In the genomic region with DNA sequence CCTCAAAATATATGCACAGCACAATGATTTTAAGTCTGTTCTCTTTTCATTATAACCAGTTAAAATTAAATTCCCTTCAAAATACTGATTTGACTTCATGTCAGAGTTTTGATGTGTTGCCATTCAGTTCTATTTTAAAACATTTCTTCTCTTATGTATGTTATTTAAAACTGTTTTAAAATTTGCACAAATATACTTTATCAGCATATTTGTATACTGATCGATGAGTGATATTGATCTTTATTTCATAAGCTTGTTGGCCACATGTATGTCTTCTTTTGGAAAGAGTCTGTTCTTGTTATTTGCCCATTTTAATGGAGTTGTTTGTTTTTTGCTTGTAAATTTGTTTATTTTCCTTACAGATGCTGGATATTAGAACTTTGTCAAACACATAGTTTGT, we compare ENCODE assay signal across 8 cellular contexts.
"Had no signal": no experiment of that assay in that cellular context is flagged by ENCODE, and none has a peak within 500 bp of the region (broad histone marks: within the 10 kb centered on the region; RNA-seq: fewer than 3 reads in every experiment).

No MANE protein-coding gene starts in this region.

- FAIRE-seq: H1 had no signal

- DNase-seq: H7, HFFc6, KG1 had no signal

- H3K36me3 ChIP-seq: HAP-1 had no signal

- ATAC-seq: GM23338, HCT116 had no signal

- H3K9me3 ChIP-seq: HAP-1 had no signal

- H2AFZ ChIP-seq: GM23338 had no signal

- H3K4me1 ChIP-seq: HAP-1 had no signal

- H3K4me3 ChIP-seq: GM23338, HAP-1 had no signal

- H3K4me2 ChIP-seq: GM23338 had no signal

- H3K27ac ChIP-seq: HL-60 had no signal
